In the genomic region with DNA sequence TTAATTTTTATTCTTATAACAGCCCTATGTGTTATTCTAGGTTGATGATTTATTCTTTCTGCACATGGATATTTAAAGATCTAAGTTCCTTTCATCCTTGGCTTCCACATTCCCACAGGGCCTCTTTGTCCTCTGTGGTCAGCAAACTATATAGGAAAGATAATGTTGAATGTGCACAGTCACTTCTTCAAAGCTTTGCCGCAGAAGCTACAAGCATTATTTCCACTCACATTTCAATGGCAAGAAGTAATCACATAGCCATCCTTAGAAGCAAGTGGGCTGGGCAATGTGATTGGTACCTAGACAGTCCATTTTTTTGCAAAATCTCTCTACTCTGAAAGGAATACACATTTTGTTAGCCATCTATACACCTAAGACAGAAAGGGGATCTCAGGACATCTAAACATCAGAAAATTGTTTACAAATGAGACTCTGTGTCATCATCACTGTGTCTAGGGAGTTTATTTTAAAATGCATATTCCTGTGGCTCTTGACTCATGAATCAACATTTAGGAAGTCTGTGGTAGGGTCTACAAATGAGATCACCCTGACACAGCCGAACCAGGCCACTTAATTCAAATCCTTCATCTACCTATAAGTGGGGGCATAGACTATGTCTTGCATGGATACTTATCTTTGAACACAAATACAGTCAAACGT, we compare ENCODE assay signal across 18 cellular contexts.
"Had no signal": no experiment of that assay in that cellular context is flagged by ENCODE, and none has a peak within 500 bp of the region (broad histone marks: within the 10 kb centered on the region; RNA-seq: fewer than 3 reads in every experiment).

No MANE protein-coding gene starts in this region.

- H3K9me3 ChIP-seq: breast epithelium, psoas muscle, sigmoid colon, testis, upper lobe of right lung had no signal

- DNase-seq: activated CD4-positive, alpha-beta T cell treated with anti-CD3 and anti-CD28 coated beads, Interleukin-2, amount 50 U/mL, for 1 hour; activated naive CD4-positive, alpha-beta T cell treated with anti-CD3 and anti-CD28 coated beads, Interleukin-2, amount 10 ng/mL, durations not matched to agents 7 days and 5 days; endodermal cell; erythroblast; foreskin fibroblast; islet precursor cell; left lung; nephron progenitor cell; psoas muscle; sigmoid colon; stimulated activated CD4-positive, alpha-beta T cell treated with anti-CD3 and anti-CD28 coated beads, Interleukin-4, amount 100 ng/mL, for 1 hour; stimulated activated CD8-positive, alpha-beta memory T cell treated with anti-CD3 and anti-CD28 coated beads, Interleukin-4, amount 100 ng/mL, for 48 hours; T-helper 2 cell; testis; upper lobe of right lung had no signal

- H3K4me3 Mint-ChIP-seq: activated naive CD4-positive, alpha-beta T cell treated with anti-CD3 and anti-CD28 coated beads, Interleukin-2, amount 10 ng/mL, durations not matched to agents 7 days and 5 days; endodermal cell; nephron progenitor cell; stimulated activated naive CD8-positive, alpha-beta T cell treated with anti-CD3 and anti-CD28 coated beads, Interleukin-15, Interleukin-2, amounts not matched to agents 100 ng/mL and 50 ng/mL, for 24 hours had no signal

- H3K27me3 ChIP-seq: breast epithelium, left lung, sigmoid colon, testis, upper lobe of right lung had no signal

- H3K4me3 ChIP-seq: breast epithelium, left lung, psoas muscle, sigmoid colon, testis, upper lobe of right lung had no signal

- H3K4me1 ChIP-seq: breast epithelium, left lung, psoas muscle, sigmoid colon, testis, upper lobe of right lung had no signal

- ATAC-seq: left lung, psoas muscle, upper lobe of right lung had no signal

- H3K36me3 ChIP-seq: breast epithelium, left lung, sigmoid colon, upper lobe of right lung had no signal

- H3K36me3 Mint-ChIP-seq: activated naive CD4-positive, alpha-beta T cell treated with anti-CD3 and anti-CD28 coated beads, Interleukin-2, amount 10 ng/mL, durations not matched to agents 7 days and 5 days had no signal

- H3K27me3 Mint-ChIP-seq: activated naive CD4-positive, alpha-beta T cell treated with anti-CD3 and anti-CD28 coated beads, Interleukin-2, amount 10 ng/mL, durations not matched to agents 7 days and 5 days; stimulated activated naive CD8-positive, alpha-beta T cell treated with anti-CD3 and anti-CD28 coated beads, Interleukin-15, Interleukin-2, amounts not matched to agents 100 ng/mL and 50 ng/mL, for 24 hours had no signal

- H3K9me3 Mint-ChIP-seq: endodermal cell had no signal

- H3K27ac Mint-ChIP-seq: activated naive CD4-positive, alpha-beta T cell treated with anti-CD3 and anti-CD28 coated beads, Interleukin-2, amount 10 ng/mL, durations not matched to agents 7 days and 5 days; activated T-helper 2 cell treated with anti-CD3 and anti-CD28 coated beads, Interferon-gamma antibody, Interleukin-2, Interleukin-4, amounts not matched to agents 10 μg/mL and 5 μg/mL and 100 μg/mL, durations not matched to agents 14 hours and 24 hours and 36 hours; endodermal cell; nephron progenitor cell; stimulated activated naive CD8-positive, alpha-beta T cell treated with anti-CD3 and anti-CD28 coated beads, Interleukin-15, Interleukin-2, amounts not matched to agents 100 ng/mL and 50 ng/mL, for 24 hours had no signal

- H3K4me1 Mint-ChIP-seq: activated naive CD4-positive, alpha-beta T cell treated with anti-CD3 and anti-CD28 coated beads, Interleukin-2, amount 10 ng/mL, durations not matched to agents 7 days and 5 days; endodermal cell had no signal

- H3K27ac ChIP-seq: breast epithelium, left lung, psoas muscle, sigmoid colon, testis, upper lobe of right lung had no signal
